ENCODE assay signal across 28 cellular contexts in the genomic region with DNA sequence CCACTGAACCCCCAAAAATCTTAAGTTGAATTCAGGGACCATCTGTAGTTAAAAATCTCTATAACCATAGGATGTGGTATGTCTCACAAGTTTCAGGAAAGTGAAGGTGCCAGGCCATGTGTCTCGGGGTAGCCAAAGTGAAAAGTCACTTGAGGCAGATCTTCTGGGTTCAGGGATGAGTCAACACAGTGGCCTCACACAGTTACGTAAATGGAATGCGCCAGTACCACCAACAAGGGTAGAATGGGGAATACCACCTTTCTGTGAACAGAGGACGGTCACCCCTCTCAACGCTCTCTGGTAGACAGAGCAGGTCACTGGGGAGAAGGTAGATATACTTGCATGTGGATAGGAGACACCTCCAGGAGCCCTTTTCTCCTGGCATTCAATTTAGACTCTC.
DNase-seq lines count a peak whose midpoint lies in the region; ATAC-seq, FAIRE-seq and TF ChIP-seq lines count a peak whose summit lies in the region.
"Had no signal": no experiment of that assay in that cellular context is flagged by ENCODE, and none has a peak within 500 bp of the region (broad histone marks: within the 10 kb centered on the region; RNA-seq: fewer than 3 reads in every experiment).

No MANE protein-coding gene starts in this region.

- TF ChIP-seq EP300 in GM12878 (IDR thresholded peaks at IDR 0.05; ENCODE audit: borderline replicate concordance in 1 of 2, control insufficient read depth in 1 of 2, low read depth in 2 of 2, low read length in 2 of 2), result no peak

- TF ChIP-seq CTCF in GM12878 (IDR thresholded peaks at IDR 0.05 in 2 of 3, conservative IDR thresholded peaks at IDR 0.05 in 1 of 3; ENCODE audit: control insufficient read depth in 2 of 3, extremely low read depth in 1 of 3, insufficient read depth in 1 of 3, low read depth in 3 of 3, low read length in 3 of 3) (no peak), hepatocyte (IDR thresholded peaks at IDR 0.05; ENCODE audit: poor library complexity) (no peak)

- CTCF ChIA-PET in GM12878 (lab: Yijun Ruan, JAX), result interaction anchor here (0.7 kb wide), 1 partner anchor 130 kb away, joined by 3 read pairs; no protein-coding TSS in a partner anchor

- H3K27ac Mint-ChIP-seq in activated T-cell treated with anti-CD3 and anti-CD28 coated beads, Interleukin-2, amount 50 U/mL, for 24 hours, result peak overlapping the region; percentile 90
- H3K27ac Mint-ChIP-seq: B cell had no signal

- H3K27me3 Mint-ChIP-seq in activated T-cell treated with anti-CD3 and anti-CD28 coated beads, Interleukin-2, amount 50 U/mL, for 24 hours, result no peaks in the 10 kb centered on the region
- H3K27me3 Mint-ChIP-seq: B cell; CD4-positive, alpha-beta memory T cell; naive thymus-derived CD8-positive, alpha-beta T cell; T-cell had no signal

- H3K4me2 ChIP-seq in GM12878 (ENCODE audit: control insufficient read depth, insufficient read depth) (no peak overlapping the region), hepatocyte (no peak overlapping the region)

- peak overlapping the region; percentile 5 for H3K4me3 Mint-ChIP-seq in activated T-cell treated with anti-CD3 and anti-CD28 coated beads, Interleukin-2, amount 50 U/mL, for 24 hours
- H3K4me3 Mint-ChIP-seq: B cell; naive thymus-derived CD8-positive, alpha-beta T cell; T-cell had no signal

- POLR2A ChIA-PET in GM12878 (lab: Charles Lee), result interaction anchor here (0.6 kb wide), 1 partner anchor 576 kb away, joined by 4 read pairs; no protein-coding TSS in a partner anchor

- 9% methylated on average over 5 of the region's 5 CpGs for WGBS in GM12878 (ENCODE audit: insufficient coverage, insufficient replicate concordance, low lambda C conversion rate, missing lambda C conversion rate)
- 98% methylated on average over 5 of the region's 5 CpGs for WGBS in hepatocyte (ENCODE audit: low lambda C conversion rate, missing lambda C conversion rate)

- no peaks in the 10 kb centered on the region; the same call in 1 of the 2 replicates for H3K4me1 ChIP-seq in GM12878 (ENCODE audit: control insufficient read depth, insufficient read depth, low read length)
- no peaks in the 10 kb centered on the region for H3K4me1 ChIP-seq in hepatocyte (ENCODE audit: insufficient read depth)
- H3K4me1 ChIP-seq: breast epithelium, gastrocnemius medialis, lower lobe of right lung, psoas muscle, sigmoid colon, testis had no signal

- FAIRE-seq in GM12878 (lab: Jason Lieb, UNC), result no peak

- H4K20me1 ChIP-seq in GM12878 (ENCODE audit: control insufficient read depth, insufficient read depth), result no peaks in the 10 kb centered on the region
- H4K20me1 ChIP-seq in hepatocyte (ENCODE audit: insufficient read depth, poor library complexity, severe bottlenecking), result no peaks in the 10 kb centered on the region

- RAD21 ChIA-PET in GM12878 (lab: Charles Lee; ENCODE audit: unreplicated experiment), result no interaction called here

- no peak for TF ChIP-seq POLR2A in GM12878 (IDR thresholded peaks at IDR 0.05; ENCODE audit: low read depth, low read length)

- H3K9me3 ChIP-seq in GM12878 (replicated peaks; ENCODE audit: control insufficient read depth, insufficient read depth, low read length) (peaks cover 8% of the 10 kb centered on the region; the same call in 2 of the 3 replicates), hepatocyte (ENCODE audit: low read depth) (no peaks in the 10 kb centered on the region)
- H3K9me3 ChIP-seq: gastrocnemius medialis, sigmoid colon, testis had no signal

- H3K4me3 ChIP-seq in GM12878, result no peak overlapping the region
- H3K4me3 ChIP-seq in hepatocyte, result no peak overlapping the region
- H3K4me3 ChIP-seq: breast epithelium, gastrocnemius medialis, lower lobe of right lung, psoas muscle, sigmoid colon, testis had no signal

- peaks cover 66% of the 10 kb centered on the region for H3K4me1 Mint-ChIP-seq in activated T-cell treated with anti-CD3 and anti-CD28 coated beads, Interleukin-2, amount 50 U/mL, for 24 hours (ENCODE audit: low read depth)

- DNase-seq in activated T-cell treated with anti-CD3 and anti-CD28 coated beads, Interleukin-2, amount 50 U/mL, for 24 hours, result no peak
- DNase-seq in activated T-cell treated with anti-CD3 and anti-CD28 coated beads for 4 hours (no peak), MV-4-11 (lab: John Stamatoyannopoulos, UW) (peak; percentile 6), GM12878 (ENCODE audit: low read depth, low spot score) (no peak), hepatocyte (ENCODE audit: low spot score) (no peak), iPS-NIHi7 (ENCODE audit: extremely low spot score) (no peak)
- DNase-seq in stimulated activated CD8-positive, alpha-beta memory T cell treated with anti-CD3 and anti-CD28 coated beads, Interleukin-4, amount 100 ng/mL, for 48 hours, result peak; percentile 38
- DNase-seq: activated CD4-positive, alpha-beta T cell treated with anti-CD3 and anti-CD28 coated beads, Interleukin-2, amount 50 U/mL, for 4 hours; anterior cingulate cortex; CD4-positive, alpha-beta memory T cell; gastrocnemius medialis; GOT3; IMR-90; lower lobe of right lung; naive thymus-derived CD8-positive, alpha-beta T cell; NCI-H1092 treated with DMSO at 0.1 percent for 48 hours; NCI-H1694 treated with DMSO at 0.1 percent for 48 hours; NCI-H2171; NCI-H510A treated with DMSO at 0.1 percent for 48 hours; occipital lobe; psoas muscle; sigmoid colon; stimulated activated naive CD4-positive, alpha-beta T cell; T-cell; testis had no signal

- ATAC-seq in GM12878, result no peak
- ATAC-seq: gastrocnemius medialis; lower lobe of right lung; naive thymus-derived CD8-positive, alpha-beta T cell; psoas muscle; T-cell had no signal

- H3K27me3 ChIP-seq in GM12878 (replicated peaks in 1 of 2; ENCODE audit: control insufficient read depth in 2 of 2, insufficient read depth in 2 of 2, low read length in 1 of 2) (no peaks in the 10 kb centered on the region), hepatocyte (no peaks in the 10 kb centered on the region)
- H3K27me3 ChIP-seq: breast epithelium, gastrocnemius medialis, sigmoid colon, testis had no signal

- H3K27ac ChIP-seq in GM12878 (ENCODE audit: control insufficient read depth, insufficient read depth) (no peak overlapping the region), hepatocyte (no peak overlapping the region)
- H3K27ac ChIP-seq: breast epithelium, gastrocnemius medialis, lower lobe of right lung, psoas muscle, RWPE1, sigmoid colon, testis had no signal

- intact Hi-C loops in GM12878 (cut with micrococcal nuclease; ENCODE audit: unreplicated experiment), result no loop called here

- H3K36me3 Mint-ChIP-seq in activated T-cell treated with anti-CD3 and anti-CD28 coated beads, Interleukin-2, amount 50 U/mL, for 24 hours (ENCODE audit: low read depth), result peaks cover 68% of the 10 kb centered on the region

- BruUV-seq in GM12878 (replicated peaks; lab: Mats Ljungman, UMichigan), result no TSS peak

- SMC1A ChIA-PET in GM12878 (lab: Charles Lee; ENCODE audit: uncharacterized antibody, unreplicated experiment), result no interaction called here

- H3K9me2 ChIP-seq in hepatocyte (replicated peaks; ENCODE audit: insufficient read depth), result no peaks in the 10 kb centered on the region

- no peaks in the 10 kb centered on the region for H3K79me2 ChIP-seq in GM12878 (ENCODE audit: control insufficient read depth, insufficient read depth, low read length)
- H3K79me2 ChIP-seq in hepatocyte, result no peaks in the 10 kb centered on the region

- TF ChIP-seq RAD21 in GM12878 (IDR thresholded peaks at IDR 0.05; ENCODE audit: insufficient read depth, low read depth, low read length), result no peak

- peaks cover 16% of the 10 kb centered on the region for H3K9me3 Mint-ChIP-seq in activated T-cell treated with anti-CD3 and anti-CD28 coated beads, Interleukin-2, amount 50 U/mL, for 24 hours

- in situ Hi-C loops in GM12878 (cut with MboI), result no loop called here

- H3K36me3 ChIP-seq in GM12878 (ENCODE audit: control insufficient read depth in 2 of 2, insufficient read depth in 2 of 2, low read length in 1 of 2) (no peaks in the 10 kb centered on the region), hepatocyte (replicated peaks; ENCODE audit: insufficient read depth, low read depth) (no peaks in the 10 kb centered on the region)
- H3K36me3 ChIP-seq: breast epithelium, gastrocnemius medialis, lower lobe of right lung, sigmoid colon had no signal

- H2AFZ ChIP-seq in GM12878 (ENCODE audit: control insufficient read depth, low read depth, low read length), result no peak overlapping the region
- no peak overlapping the region for H2AFZ ChIP-seq in hepatocyte

- H3K9ac ChIP-seq in GM12878 (ENCODE audit: control insufficient read depth, insufficient read depth, low read length), result no peak overlapping the region

TF ChIP-seq in GM12878, 131 proteins besides CTCF, POLR2A, EP300 and RAD21:
- TF ChIP-seq BRCA1 (IDR thresholded peaks at IDR 0.05; ENCODE audit: low read depth, low read length) (no peak), NFIC (IDR thresholded peaks at IDR 0.05; ENCODE audit: low read depth, low read length) (no peak), RCOR1 (conservative IDR thresholded peaks at IDR 0.05; ENCODE audit: low read depth, low read length) (no peak), CREB1 (IDR thresholded peaks at IDR 0.05; ENCODE audit: low read depth) (peak; percentile 12; the same call in 1 of the 2 replicates), BHLHE40 (IDR thresholded peaks at IDR 0.05; ENCODE audit: borderline replicate concordance in 1 of 2, low read depth in 2 of 2, low read length in 1 of 2) (no peak)

Comparison
In these comparisons a context has a peak if more than half of its experiments do, and no peak if none do; other contexts are left out.
1. DNase-seq: peak in MV-4-11 (single experiment) and stimulated activated CD8-positive, alpha-beta memory T cell treated with anti-CD3 and anti-CD28 coated beads, Interleukin-4, amount 100 ng/mL, for 48 hours (single experiment); none in activated T-cell treated with anti-CD3 and anti-CD28 coated beads, Interleukin-2, amount 50 U/mL, for 24 hours (single experiment), activated T-cell treated with anti-CD3 and anti-CD28 coated beads for 4 hours (single experiment), GM12878 (single experiment), hepatocyte (single experiment) and iPS-NIHi7 (single experiment).